Comparison of ENCODE assay signal across 20 cellular contexts in genomic region chr2:5803547-5803946, GRCh38.
DNase-seq lines count a peak whose midpoint lies in the region; ATAC-seq and TF ChIP-seq lines count a peak whose summit lies in the region.
"Had no signal": no experiment of that assay in that cellular context is flagged by ENCODE, and none has a peak within 500 bp of the region (broad histone marks: within the 10 kb centered on the region; RNA-seq: fewer than 3 reads in every experiment).

No MANE protein-coding gene starts in this region.

- H3K27ac Mint-ChIP-seq in WTC11: no peak overlapping the region
- no peak overlapping the region for H3K27ac Mint-ChIP-seq in osteocyte (ENCODE audit: unreplicated experiment)
- H3K27ac Mint-ChIP-seq: activated naive CD8-positive, alpha-beta T cell; stimulated activated naive CD8-positive, alpha-beta T cell treated with anti-CD3 and anti-CD28 coated beads, Interleukin-15, amount 100 ng/mL, for 72 hours had no signal

- H3K27me3 ChIP-seq in osteoblast (ENCODE audit: insufficient read depth, low read length): no peaks in the 10 kb centered on the region
- H3K27me3 ChIP-seq: hepatocyte, left lung, vagina had no signal

- no peaks in the 10 kb centered on the region for H4K20me1 ChIP-seq in osteoblast (ENCODE audit: insufficient read depth, low read length)

- peak; percentile 13 for DNase-seq in EH (ENCODE audit: low read depth)
- DNase-seq in WTC11 (ENCODE audit: low spot score): no peak
- peak; percentile 15 for DNase-seq in iPS DF 19.7 (ENCODE audit: low read depth, low spot score)
- DNase-seq in osteoblast (ENCODE audit: insufficient read length, low spot score, missing footprints): no peak
- no peak for DNase-seq in osteocyte (ENCODE audit: extremely low spot score, unreplicated experiment)
- DNase-seq in C1 segment of cervical spinal cord (lab: John Stamatoyannopoulos, UW): no peak
- no peak for DNase-seq in DMS153 (lab: John Stamatoyannopoulos, UW)
- DNase-seq: activated CD4-positive, alpha-beta T cell treated with anti-CD3 and anti-CD28 coated beads, Interleukin-2, amount 50 U/mL, for 1 hour; activated T-cell treated with anti-CD3 and anti-CD28 coated beads, Interleukin-2, amount 50 U/mL, for 4 hours; effector memory CD4-positive, alpha-beta T cell; left lung; NCI-H1694; NCI-H446 treated with DMSO at 0.1 percent for 48 hours; OCI-M1; stimulated activated naive CD8-positive, alpha-beta T cell treated with anti-CD3 and anti-CD28 coated beads, Interleukin-15, amount 100 ng/mL, for 72 hours had no signal

- H3K9me3 Mint-ChIP-seq in WTC11 (peaks cover 68% of the 10 kb centered on the region), osteocyte (ENCODE audit: unreplicated experiment) (peaks cover 8% of the 10 kb centered on the region)

- peaks cover 20% of the 10 kb centered on the region for H3K27me3 Mint-ChIP-seq in WTC11 (ENCODE audit: low read depth)
- no peaks in the 10 kb centered on the region for H3K27me3 Mint-ChIP-seq in osteocyte (ENCODE audit: unreplicated experiment)
- H3K27me3 Mint-ChIP-seq: activated naive CD8-positive, alpha-beta T cell had no signal

- TF ChIP-seq CTCF in WTC11 (IDR thresholded peaks at IDR 0.05) (no peak), osteoblast (IDR thresholded peaks at IDR 0.05; ENCODE audit: extremely low read depth, low read depth, low read length) (no peak), osteocyte (IDR thresholded peaks at IDR 0.05) (no peak)

- H3K36me3 Mint-ChIP-seq in WTC11 (peaks cover 59% of the 10 kb centered on the region), osteocyte (ENCODE audit: unreplicated experiment) (no peaks in the 10 kb centered on the region)
- H3K36me3 Mint-ChIP-seq: activated naive CD8-positive, alpha-beta T cell had no signal

- ATAC-seq in WTC11 (peak; percentile 59), HG02981 (IDR thresholded peaks at IDR 0.05; ENCODE audit: unreplicated experiment) (no peak)
- ATAC-seq: activated T-cell treated with anti-CD3 and anti-CD28 coated beads, Interleukin-2, amount 50 U/mL, for 4 hours; HCT116; left lung; stimulated activated naive CD8-positive, alpha-beta T cell treated with anti-CD3 and anti-CD28 coated beads, Interleukin-15, amount 100 ng/mL, for 72 hours had no signal

- POLR2A ChIA-PET in WTC11 (lab: Charles Lee): no interaction called here

- H3K4me1 ChIP-seq in osteoblast (ENCODE audit: insufficient read depth, low read length): peaks cover 5% of the 10 kb centered on the region
- H3K4me1 ChIP-seq: left lung, vagina had no signal

- H3K4me3 ChIP-seq in osteoblast (ENCODE audit: insufficient read depth, low read length): no peak overlapping the region
- H3K4me3 ChIP-seq: hepatocyte, left lung, vagina had no signal

- H3K27ac ChIP-seq in osteoblast (ENCODE audit: low read depth, low read length): peak overlapping the region; percentile 1
- H3K27ac ChIP-seq: hepatocyte, left lung, vagina had no signal

- peak overlapping the region; percentile 33 for H3K4me2 ChIP-seq in osteoblast (ENCODE audit: insufficient read depth, low read length)
- H3K4me2 ChIP-seq: hepatocyte had no signal

- H3K9me3 ChIP-seq in osteoblast (ENCODE audit: low read depth, low read length): no peaks in the 10 kb centered on the region
- H3K9me3 ChIP-seq: vagina had no signal

- H3K36me3 ChIP-seq in osteoblast (ENCODE audit: insufficient read depth, low read length): no peaks in the 10 kb centered on the region
- H3K36me3 ChIP-seq: left lung, vagina had no signal

- H3K4me1 Mint-ChIP-seq in WTC11: peaks cover 5% of the 10 kb centered on the region
- peaks cover 11% of the 10 kb centered on the region for H3K4me1 Mint-ChIP-seq in osteocyte (ENCODE audit: unreplicated experiment)
- H3K4me1 Mint-ChIP-seq: stimulated activated naive CD8-positive, alpha-beta T cell treated with anti-CD3 and anti-CD28 coated beads, Interleukin-15, amount 100 ng/mL, for 72 hours had no signal

- H3K4me3 Mint-ChIP-seq in WTC11 (no peak overlapping the region), osteocyte (ENCODE audit: unreplicated experiment) (no peak overlapping the region)
- H3K4me3 Mint-ChIP-seq: activated naive CD8-positive, alpha-beta T cell; activated T-cell treated with anti-CD3 and anti-CD28 coated beads, Interleukin-2, amount 50 U/mL, for 4 hours; stimulated activated naive CD8-positive, alpha-beta T cell treated with anti-CD3 and anti-CD28 coated beads, Interleukin-15, amount 100 ng/mL, for 72 hours had no signal

- peak overlapping the region; percentile 14 for H2AFZ ChIP-seq in osteoblast (ENCODE audit: low read length)
- H2AFZ ChIP-seq: hepatocyte had no signal

- CTCF ChIA-PET in WTC11 (lab: Charles Lee): no interaction called here

- no peaks in the 10 kb centered on the region for H3K79me2 ChIP-seq in osteoblast (ENCODE audit: insufficient read depth, low read length)
- H3K79me2 ChIP-seq: hepatocyte had no signal

TF ChIP-seq in WTC11, 78 proteins besides CTCF, POLR2A, EP300 and RAD21:
- no peak for TF ChIP-seq CREM (CRISPR knock-in tag; IDR thresholded peaks at IDR 0.05)
- TF ChIP-seq ZNF317 (CRISPR knock-in tag; IDR thresholded peaks at IDR 0.05; ENCODE audit: borderline replicate concordance, low read depth): no peak
- no peak for TF ChIP-seq ATF6 (CRISPR knock-in tag; IDR thresholded peaks at IDR 0.05)
- TF ChIP-seq ETV6 (CRISPR knock-in tag; IDR thresholded peaks at IDR 0.05): no peak
- TF ChIP-seq MYBL2 (CRISPR knock-in tag; IDR thresholded peaks at IDR 0.05): no peak
- TF ChIP-seq ATF3 (CRISPR knock-in tag; conservative IDR thresholded peaks at IDR 0.05): no peak
- no peak for TF ChIP-seq JAZF1 (CRISPR knock-in tag; IDR thresholded peaks at IDR 0.05)
- no peak for TF ChIP-seq CREB1 (CRISPR knock-in tag; IDR thresholded peaks at IDR 0.05)
- TF ChIP-seq EMX1 (CRISPR knock-in tag; IDR thresholded peaks at IDR 0.05): no peak
- no peak for TF ChIP-seq GTF2I (CRISPR knock-in tag; conservative IDR thresholded peaks at IDR 0.05)
- TF ChIP-seq, protein P1, sequence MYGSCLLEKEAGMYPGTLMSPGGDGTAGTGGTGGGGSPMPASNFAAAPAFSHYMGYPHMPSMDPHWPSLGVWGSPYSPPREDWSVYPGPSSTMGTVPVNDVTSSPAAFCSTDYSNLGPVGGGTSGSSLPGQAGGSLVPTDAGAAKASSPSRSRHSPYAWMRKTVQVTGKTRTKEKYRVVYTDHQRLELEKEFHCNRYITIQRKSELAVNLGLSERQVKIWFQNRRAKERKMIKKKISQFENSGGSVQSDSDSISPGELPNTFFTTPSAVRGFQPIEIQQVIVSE (CRISPR knock-in tag; IDR thresholded peaks at IDR 0.05; ENCODE audit: borderline replicate concordance): no peak
- TF ChIP-seq PRRX2 (CRISPR knock-in tag; IDR thresholded peaks at IDR 0.05): no peak

Comparison
In these comparisons a context has a peak if more than half of its experiments do, and no peak if none do; other contexts are left out.
1. DNase-seq: peak in EH (single experiment) and iPS DF 19.7 (single experiment); none in WTC11 (single experiment), osteoblast (single experiment), osteocyte (single experiment), C1 segment of cervical spinal cord (0 of 14) and DMS153 (single experiment).